Comparison of ENCODE assay signal across 1 cellular context in the genomic region with DNA sequence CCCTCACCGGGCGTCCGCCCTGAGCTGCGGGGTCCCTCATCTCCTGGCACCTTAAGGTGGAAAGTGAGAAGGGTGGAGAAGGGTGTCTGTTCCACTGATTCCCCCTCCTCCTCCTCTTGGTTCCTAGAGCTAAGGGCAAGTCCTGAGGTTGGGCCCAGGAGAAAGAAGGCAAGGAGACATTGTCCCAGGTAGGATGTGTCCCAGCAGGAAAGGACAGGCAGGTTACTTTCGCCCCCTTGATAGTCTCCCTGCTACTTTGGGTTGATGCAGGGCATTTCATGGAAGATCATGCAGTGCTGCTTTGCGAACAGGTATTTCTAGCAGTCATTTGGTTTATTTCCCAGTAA.
TF ChIP-seq lines count a peak whose summit lies in the region.

No MANE protein-coding gene starts in this region.

TF ChIP-seq in GM12878, 131 proteins besides CTCF, POLR2A, EP300 and RAD21:
- TF ChIP-seq STAT1 (conservative IDR thresholded peaks at IDR 0.05) (no peak), NFIC (IDR thresholded peaks at IDR 0.05; ENCODE audit: low read depth, low read length) (no peak)
